ENCODE assay signal across 8 cellular contexts in the genomic region with DNA sequence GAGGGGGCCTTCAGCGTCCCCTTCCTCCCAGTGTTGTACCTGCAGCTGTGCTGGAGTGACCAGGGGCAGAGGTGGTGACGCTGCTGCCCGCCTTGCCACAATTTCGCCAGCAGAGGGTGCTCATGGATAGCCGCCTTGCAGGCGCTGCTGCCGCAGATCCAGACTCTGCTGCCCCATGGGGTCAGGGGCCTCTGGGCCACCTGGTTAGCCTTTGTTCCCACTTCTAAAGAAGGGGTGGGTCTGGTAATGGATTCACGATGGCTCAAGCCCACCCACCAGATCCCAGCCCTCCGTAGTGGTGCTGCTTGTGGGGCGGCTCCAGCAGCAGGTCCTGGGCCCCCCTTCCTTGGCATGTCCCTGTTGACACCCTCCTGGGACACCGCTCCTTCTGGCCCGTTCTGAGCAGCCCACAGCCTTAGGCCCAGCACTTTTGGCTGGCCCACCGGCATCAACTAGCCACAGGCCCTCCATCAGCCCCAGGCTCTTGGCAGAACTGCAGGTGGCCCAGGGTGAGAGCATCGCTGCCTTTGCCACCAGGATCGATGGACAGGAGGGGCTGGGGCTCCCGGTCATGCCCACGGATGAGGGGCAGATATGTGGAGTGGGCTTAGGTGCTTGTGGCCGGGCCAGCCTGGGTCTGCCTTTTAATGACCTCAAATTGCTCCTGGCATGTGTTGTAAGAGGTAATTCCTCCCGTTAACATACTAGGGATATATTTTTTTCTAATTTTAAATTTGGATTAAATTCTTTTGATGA. TPM values are rescaled to one million over a fixed set of nuclear protein-coding genes. Genes with fewer than 3 reads are reported as not detected.
DNase-seq lines count a peak whose midpoint lies in the region; ATAC-seq and TF ChIP-seq lines count a peak whose summit lies in the region.

No MANE protein-coding gene starts in this region.

- POLR2A ChIA-PET in RWPE1 (lab: Yijun Ruan, JAX; ENCODE audit: low non-redundant PET), result no interaction called here

- H3K4me3 ChIP-seq in astrocyte of the cerebellum (ENCODE audit: low read depth, low read length), result no peak overlapping the region

- in situ Hi-C loops in astrocyte of the cerebellum (cut with HindIII; ENCODE audit: low sequenced_read_pairs), result no loop called here

- CTCF ChIA-PET in RWPE1 (lab: Yijun Ruan, JAX), result interaction anchor here (0.6 to 3.5 kb wide), 12 partner anchors 10 to 518 kb away, joined by 3 to 44 read pairs (median 6); no protein-coding TSS in a partner anchor

- TF ChIP-seq CTCF in RWPE1 (conservative IDR thresholded peaks at IDR 0.05; ENCODE audit: low read depth) (peak; percentile 99), astrocyte of the cerebellum (IDR thresholded peaks at IDR 0.05; ENCODE audit: low read depth, low read length, missing control alignments) (peak; percentile 88)

- peak; percentile 68 for DNase-seq in COLO829 (ENCODE audit: low spot score)
- peak; percentile 68 for DNase-seq in HT1080 (ENCODE audit: low read depth)
- DNase-seq in RWPE1 (ENCODE audit: low spot score), result peak; percentile 79
- DNase-seq in astrocyte of the cerebellum (ENCODE audit: low read depth), result peak; percentile 13
- peak; percentile 65 for DNase-seq in iPS DF 19.7 (ENCODE audit: low read depth, low spot score)
- DNase-seq in smooth muscle cell of the brain vasculature (ENCODE audit: low read depth, low spot score), result peak; percentile 18

- ATAC-seq in HG03354 (IDR thresholded peaks at IDR 0.05; ENCODE audit: poor library complexity, severe bottlenecking, unreplicated experiment) (no peak), GM19455 (IDR thresholded peaks at IDR 0.05; ENCODE audit: unreplicated experiment) (no peak)

- peak overlapping the region; percentile 88 for H3K27ac ChIP-seq in RWPE1

RNA-seq across cellular contexts. Expression of gene COL5A1, which starts 57.2 kb away (rescaled TPM):
- total RNA-seq in HT1080 (2014; rRNA removed; shearing (Covaris generic)), result 5.4 and 6.5 TPM in 2 replicates
- polyA plus RNA-seq in HT1080 (2015; cell fraction: cytosol; rRNA removed), result 6.7 and 9.0 TPM in 2 replicates
- 70.0 and 77.9 TPM in 2 replicates for polyA plus RNA-seq in HT1080 (2015; cell fraction: nucleus; rRNA removed)

Comparison
In these comparisons a context has a peak if more than half of its experiments do, and no peak if none do; other contexts are left out.
1. DNase-seq: peak in every context shown above with its lines; median percentile 79 in RWPE1; 68 in COLO829; 68 in HT1080; 65 in iPS DF 19.7; 18 in smooth muscle cell of the brain vasculature; 13 in astrocyte of the cerebellum.